In the genomic region with DNA sequence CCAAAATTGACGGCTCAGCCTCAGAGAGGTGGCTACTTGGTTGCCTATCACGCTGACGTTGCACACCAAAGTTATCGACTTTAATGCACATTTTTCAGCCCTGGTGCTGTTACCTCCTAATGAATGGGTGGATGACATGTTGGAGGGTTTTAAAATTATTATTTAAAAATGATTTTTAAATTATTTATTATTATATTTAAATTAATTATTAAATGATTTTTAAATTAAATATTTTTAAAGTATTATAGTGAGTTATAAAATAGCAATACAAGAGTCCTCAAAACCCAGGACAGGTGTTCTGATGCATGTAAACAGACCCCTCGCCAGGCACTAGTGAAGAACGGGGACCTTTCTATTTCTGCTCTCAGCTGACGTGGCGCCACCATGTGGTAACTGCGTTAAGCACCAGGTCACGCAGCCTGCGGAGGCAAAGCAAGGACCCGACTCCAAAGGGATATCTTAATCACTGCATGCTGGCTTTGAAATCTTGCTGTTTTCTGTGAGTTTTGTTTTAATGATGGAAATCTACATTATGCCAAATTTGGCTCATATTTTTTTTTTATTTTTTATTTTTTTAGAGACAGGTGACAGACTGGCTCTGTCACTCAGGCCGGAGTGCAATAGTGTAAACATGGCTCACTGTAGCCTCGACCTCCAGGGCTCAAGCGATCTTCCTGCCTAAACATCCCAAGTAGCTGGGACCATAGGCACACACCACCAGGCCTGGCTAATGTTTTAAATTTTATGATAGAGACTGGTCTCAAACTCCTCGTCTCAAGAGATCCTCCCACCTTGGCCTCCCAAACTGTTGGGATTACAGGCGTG, we compare ENCODE assay signal across 9 cellular contexts. TPM values are rescaled to one million over a fixed set of nuclear protein-coding genes. Genes with fewer than 3 reads are reported as not detected.
DNase-seq lines count a peak whose midpoint lies in the region; ATAC-seq and TF ChIP-seq lines count a peak whose summit lies in the region.
"Had no signal": no experiment of that assay in that cellular context is flagged by ENCODE, and none has a peak within 500 bp of the region (broad histone marks: within the 10 kb centered on the region; RNA-seq: fewer than 3 reads in every experiment).

No MANE protein-coding gene starts in this region.

- ATAC-seq in activated CD8-positive, alpha-beta T cell treated with anti-CD3 and anti-CD28 coated beads, Interleukin-2, amount 10 ng/mL, durations not matched to agents 7 days and 5 days, result peak; percentile 65
- ATAC-seq in HG02623 (IDR thresholded peaks at IDR 0.05; ENCODE audit: unreplicated experiment), result no peak

- H3K27me3 ChIP-seq in BE2C, result no peaks in the 10 kb centered on the region
- no peaks in the 10 kb centered on the region for H3K27me3 ChIP-seq in esophagus muscularis mucosa
- H3K27me3 ChIP-seq in uterus, result no peaks in the 10 kb centered on the region

- intact Hi-C loops in esophagus muscularis mucosa (cut with DNase I), result no loop called here
- intact Hi-C loops in uterus (cut with DNase I; ENCODE audit: low total_unique reads), result no loop called here

- DNase-seq in BE2C (peak; percentile 68), NCI-H69 (lab: John Stamatoyannopoulos, UW) (peak; percentile 64), esophagus muscularis mucosa (ENCODE audit: extremely low spot score) (no peak), uterus (no peak)
- DNase-seq in activated CD8-positive, alpha-beta T cell treated with anti-CD3 and anti-CD28 coated beads, Interleukin-2, amount 10 ng/mL, durations not matched to agents 7 days and 5 days, result peak; percentile 68

- H3K27ac Mint-ChIP-seq in activated CD8-positive, alpha-beta T cell treated with anti-CD3 and anti-CD28 coated beads, Interleukin-2, amount 10 ng/mL, durations not matched to agents 7 days and 5 days, result no peak overlapping the region
- H3K27ac Mint-ChIP-seq in nephron, result no peak overlapping the region

- H3K4me3 Mint-ChIP-seq in activated CD8-positive, alpha-beta T cell treated with anti-CD3 and anti-CD28 coated beads, Interleukin-2, amount 10 ng/mL, durations not matched to agents 7 days and 5 days, result no peak overlapping the region
- no peak overlapping the region for H3K4me3 Mint-ChIP-seq in nephron

- no peak overlapping the region for H3K4me3 ChIP-seq in BE2C (ENCODE audit: low read depth, low read length)
- no peak overlapping the region for H3K4me3 ChIP-seq in HEK293 (ENCODE audit: low read depth, low read length)
- no peak overlapping the region for H3K4me3 ChIP-seq in esophagus muscularis mucosa
- no peak overlapping the region for H3K4me3 ChIP-seq in uterus

- CTCF ChIA-PET in HEK293 (lab: Yijun Ruan, JAX), result interaction anchor here (0.6 to 2.6 kb wide), 8 partner anchors 9 to 230 kb away, joined by 3 to 13 read pairs (median 4); no protein-coding TSS in a partner anchor
- CTCF ChIA-PET in activated CD8-positive, alpha-beta T cell treated with anti-CD3 and anti-CD28 coated beads, Interleukin-2, amount 10 ng/mL, durations not matched to agents 7 days and 5 days (lab: Charles Lee), result interaction anchor here (1.0 kb wide), 1 partner anchor 177 kb away, joined by 4 read pairs; no protein-coding TSS in a partner anchor

- peak; percentile 75 for TF ChIP-seq CTCF in BE2C (IDR thresholded peaks at IDR 0.05; ENCODE audit: low read depth, low read length)
- peak; percentile 41; the same call in 1 of the 2 replicates for TF ChIP-seq CTCF in HEK293 (tag by site-specific recombination; IDR thresholded peaks at IDR 0.05)
- peak; percentile 44 to 71 (median 58) for TF ChIP-seq CTCF in esophagus muscularis mucosa (IDR thresholded peaks at IDR 0.05)
- peak; percentile 59 to 71 (median 61) for TF ChIP-seq CTCF in nephron (IDR thresholded peaks at IDR 0.05; ENCODE audit: unreplicated experiment in 3 of 3)
- peak in 3 of 4 experiments; percentile 8 to 15 (median 11) for TF ChIP-seq CTCF in uterus (IDR thresholded peaks at IDR 0.05)

- 58% methylated on average over 15 of the region's 17 CpGs for WGBS in esophagus muscularis mucosa

- H3K27ac ChIP-seq in HEK293 (ENCODE audit: extremely low read depth, low read depth, low read length) (no peak overlapping the region), esophagus muscularis mucosa (replicated peaks in 1 of 4) (no peak overlapping the region), uterus (no peak overlapping the region)

- H3K4me1 Mint-ChIP-seq in activated CD8-positive, alpha-beta T cell treated with anti-CD3 and anti-CD28 coated beads, Interleukin-2, amount 10 ng/mL, durations not matched to agents 7 days and 5 days (ENCODE audit: low read depth), result no peaks in the 10 kb centered on the region
- peaks cover 7% of the 10 kb centered on the region for H3K4me1 Mint-ChIP-seq in nephron

- POLR2A ChIA-PET in HEK293 (lab: Yijun Ruan, JAX), result no interaction called here
- POLR2A ChIA-PET in activated CD8-positive, alpha-beta T cell treated with anti-CD3 and anti-CD28 coated beads, Interleukin-2, amount 10 ng/mL, durations not matched to agents 7 days and 5 days (lab: Charles Lee), result no interaction called here

- TF ChIP-seq EP300 in esophagus muscularis mucosa (IDR thresholded peaks at IDR 0.05), result no peak

- TF ChIP-seq POLR2A in esophagus muscularis mucosa (IDR thresholded peaks at IDR 0.05; ENCODE audit: low read depth) (no peak), uterus (IDR thresholded peaks at IDR 0.05) (no peak)

- H3K27me3 Mint-ChIP-seq in activated CD8-positive, alpha-beta T cell treated with anti-CD3 and anti-CD28 coated beads, Interleukin-2, amount 10 ng/mL, durations not matched to agents 7 days and 5 days (ENCODE audit: low read depth), result no peaks in the 10 kb centered on the region
- no peaks in the 10 kb centered on the region for H3K27me3 Mint-ChIP-seq in nephron (ENCODE audit: low read depth)

- H3K9me3 Mint-ChIP-seq in activated CD8-positive, alpha-beta T cell treated with anti-CD3 and anti-CD28 coated beads, Interleukin-2, amount 10 ng/mL, durations not matched to agents 7 days and 5 days (ENCODE audit: insufficient read depth), result no peaks in the 10 kb centered on the region
- H3K9me3 Mint-ChIP-seq in nephron, result peaks cover 3% of the 10 kb centered on the region

- no peaks in the 10 kb centered on the region for H3K36me3 ChIP-seq in BE2C
- H3K36me3 ChIP-seq in HEK293 (ENCODE audit: control insufficient read depth in 2 of 2, insufficient read depth in 1 of 2, low read length in 2 of 2), result peaks cover 0 to 36% of the 10 kb centered on the region in 2 experiments; a peak in 1 of 3 replicates
- H3K36me3 ChIP-seq in esophagus muscularis mucosa, result peaks cover 31 to 76% (median 47%) of the 10 kb centered on the region in 4 donors
- no peaks in the 10 kb centered on the region for H3K36me3 ChIP-seq in uterus

- H3K36me3 Mint-ChIP-seq in activated CD8-positive, alpha-beta T cell treated with anti-CD3 and anti-CD28 coated beads, Interleukin-2, amount 10 ng/mL, durations not matched to agents 7 days and 5 days (ENCODE audit: low read depth), result peaks cover 7% of the 10 kb centered on the region
- peaks cover 26% of the 10 kb centered on the region for H3K36me3 Mint-ChIP-seq in nephron (ENCODE audit: low read depth)

- no peaks in the 10 kb centered on the region for H3K4me1 ChIP-seq in BE2C
- no peaks in the 10 kb centered on the region for H3K4me1 ChIP-seq in HEK293 (ENCODE audit: control insufficient read depth, insufficient read depth, low read length)
- H3K4me1 ChIP-seq in esophagus muscularis mucosa, result peaks cover 0 to 4% (median 0%) of the 10 kb centered on the region in 4 donors
- H3K4me1 ChIP-seq in uterus, result no peaks in the 10 kb centered on the region

- H3K9me3 ChIP-seq in BE2C (no peaks in the 10 kb centered on the region), HEK293 (ENCODE audit: control insufficient read depth, insufficient read depth, low read depth, low read length) (no peaks in the 10 kb centered on the region), esophagus muscularis mucosa (no peaks in the 10 kb centered on the region), uterus (no peaks in the 10 kb centered on the region)

TF ChIP-seq in HEK293, 187 proteins besides CTCF, POLR2A, EP300 and RAD21:
- TF ChIP-seq RBAK (tag by site-specific recombination; IDR thresholded peaks at IDR 0.05), result no peak
- TF ChIP-seq ZNF184 (tag by site-specific recombination; IDR thresholded peaks at IDR 0.05), result peak; percentile 49; the same call in 1 of the 2 replicates
- 0 out of 2 replicates have a peak, but pooled peaks have one; percentile 30 for TF ChIP-seq ZSCAN16 (tag by site-specific recombination; IDR thresholded peaks at IDR 0.05)
- TF ChIP-seq ZNF19 (tag by site-specific recombination; IDR thresholded peaks at IDR 0.05; ENCODE audit: low read depth), result no peak
- TF ChIP-seq ZNF335 (tag by site-specific recombination; conservative IDR thresholded peaks at IDR 0.05), result peak; percentile 52
TF ChIP-seq in HEK293: peak in this region for 3.

RNA-seq across cellular contexts. Expression of gene CASP9, which starts 22.6 kb away (rescaled TPM):
- polyA plus RNA-seq in BE2C (2012; ENCODE audit: insufficient read depth, insufficient read length, low read depth), result 6.3 TPM
- total RNA-seq in activated CD8-positive, alpha-beta T cell treated with anti-CD3 and anti-CD28 coated beads, Interleukin-2, amount 10 ng/mL, durations not matched to agents 7 days and 5 days, result 10 to 100 TPM; 10.3 to 10.7 TPM
- total RNA-seq in esophagus muscularis mucosa (10 to 100 TPM in 3 of 4 donors, 1 to 10 TPM in 1; 9.1 to 12.6 (median 11.0) TPM), uterus (10 to 100 TPM in 2 of 4 donors, 1 to 10 TPM in 2; 2.6 to 16.0 (median 8.1) TPM)

RNA-seq across cellular contexts. Expression of gene DNAJC16, which starts 25.2 kb away (rescaled TPM):
- polyA plus RNA-seq in BE2C (2012; ENCODE audit: insufficient read depth, insufficient read length, low read depth), result 3.0 TPM
- total RNA-seq in activated CD8-positive, alpha-beta T cell treated with anti-CD3 and anti-CD28 coated beads, Interleukin-2, amount 10 ng/mL, durations not matched to agents 7 days and 5 days, result 10 to 100 TPM; 13.4 to 15.6 TPM
- total RNA-seq in esophagus muscularis mucosa (10 to 100 TPM; 12.0 to 13.0 (median 12.4) TPM), uterus (10 to 100 TPM in 3 of 4 donors, 1 to 10 TPM in 1; 8.8 to 32.4 (median 27.5) TPM)

RNA-seq across cellular contexts. Expression of gene CELA2B, which starts 25.5 kb away (rescaled TPM):
- polyA plus RNA-seq in BE2C (2012; ENCODE audit: insufficient read depth, insufficient read length, low read depth), result not detected
- total RNA-seq in activated CD8-positive, alpha-beta T cell treated with anti-CD3 and anti-CD28 coated beads, Interleukin-2, amount 10 ng/mL, durations not matched to agents 7 days and 5 days, result not detected
- total RNA-seq in esophagus muscularis mucosa, result not detected
- not detected for total RNA-seq in uterus
- total RNA-seq: mononuclear cell had no signal

RNA-seq across cellular contexts. Expression of gene CELA2A, which starts 44.9 kb away (rescaled TPM):
- polyA plus RNA-seq in BE2C (2012; ENCODE audit: insufficient read depth, insufficient read length, low read depth), result not detected
- not detected for total RNA-seq in activated CD8-positive, alpha-beta T cell treated with anti-CD3 and anti-CD28 coated beads, Interleukin-2, amount 10 ng/mL, durations not matched to agents 7 days and 5 days
- total RNA-seq in esophagus muscularis mucosa (not detected), uterus (not detected)
- total RNA-seq: mononuclear cell had no signal

Comparison
In these comparisons a context has a peak if more than half of its experiments do, and no peak if none do; other contexts are left out.
1. DNase-seq: peak in BE2C (single experiment), NCI-H69 (single experiment) and activated CD8-positive, alpha-beta T cell treated with anti-CD3 and anti-CD28 coated beads, Interleukin-2, amount 10 ng/mL, durations not matched to agents 7 days and 5 days (single experiment); none in esophagus muscularis mucosa (single experiment) and uterus (0 of 2).
2. CTCF ChIP-seq: peak in every context shown above with its lines; median percentile 75 in BE2C; 61 in nephron; 58 in esophagus muscularis mucosa; 41 in HEK293; 11 in uterus.